ENCODE assay signal across 15 cellular contexts in the genomic region with DNA sequence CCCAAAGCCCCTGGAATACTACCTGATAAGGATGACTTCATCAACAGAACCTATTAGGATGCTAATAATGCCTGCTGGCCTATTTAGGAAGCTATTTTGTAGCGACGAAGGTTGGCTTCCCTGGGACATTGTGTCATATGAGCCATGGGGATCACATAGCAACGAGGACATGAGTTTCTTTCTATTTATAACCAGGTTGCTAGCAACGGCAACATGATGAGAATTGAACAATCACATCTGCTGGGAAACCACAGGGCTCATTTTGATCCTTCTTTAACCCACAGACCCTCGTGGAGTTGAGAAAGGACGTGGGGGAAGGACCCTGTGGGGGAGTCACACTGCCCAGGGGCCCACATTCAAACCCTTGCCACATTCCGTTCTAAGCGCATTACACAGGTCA.
DNase-seq lines count a peak whose midpoint lies in the region; ATAC-seq and TF ChIP-seq lines count a peak whose summit lies in the region.
"Had no signal": no experiment of that assay in that cellular context is flagged by ENCODE, and none has a peak within 500 bp of the region (broad histone marks: within the 10 kb centered on the region; RNA-seq: fewer than 3 reads in every experiment).

No MANE protein-coding gene starts in this region.

- DNase-seq in NCI-H345 (lab: John Stamatoyannopoulos, UW) (peak; percentile 18), NCI-H345 treated with DMSO at 0.1 percent for 48 hours (lab: John Stamatoyannopoulos, UW; ENCODE audit: unreplicated experiment) (no peak), ascending aorta (ENCODE audit: low spot score in 2 of 2) (no peak), left ventricle myocardium superior (no peak), posterior vena cava (ENCODE audit: low spot score) (no peak), WERI-Rb-1 (no peak), GF-D8 (lab: John Stamatoyannopoulos, UW) (no peak)
- DNase-seq: activated CD4-positive, alpha-beta T cell treated with anti-CD3 and anti-CD28 coated beads, Interleukin-2, amount 10 ng/mL, durations not matched to agents 7 days and 5 days; DMS53; erythroblast; NCI-H187; T-cell had no signal

- peak overlapping the region; percentile 3 to 57 for H3K27ac ChIP-seq in ascending aorta
- H3K27ac ChIP-seq in skeletal muscle tissue (ENCODE audit: low read depth, low read length) = peak overlapping the region; percentile 91
- no peak overlapping the region for H3K27ac ChIP-seq in WERI-Rb-1

- H3K4me1 ChIP-seq in ascending aorta (peaks cover 0 to 2% of the 10 kb centered on the region in 2 donors), skeletal muscle tissue (ENCODE audit: control insufficient read depth in 3 of 3, insufficient read depth in 3 of 3, low read length in 3 of 3) (peaks cover 34 to 51% (median 49%) of the 10 kb centered on the region in 3 donors)

- no peaks in the 10 kb centered on the region for H3K27me3 ChIP-seq in ascending aorta
- H3K27me3 ChIP-seq in skeletal muscle tissue (ENCODE audit: control insufficient read depth in 3 of 3, insufficient read depth in 3 of 3, low read length in 3 of 3) = no peaks in the 10 kb centered on the region
- no peaks in the 10 kb centered on the region for H3K27me3 ChIP-seq in WERI-Rb-1 (ENCODE audit: insufficient read depth, low read depth, severe bottlenecking)

- H3K9ac ChIP-seq in skeletal muscle tissue (ENCODE audit: low read depth in 1 of 3, low read length in 3 of 3) = peak overlapping the region in 2 of 3 donors; percentile 58 to 71

- no peak overlapping the region for H3K4me3 ChIP-seq in ascending aorta
- H3K4me3 ChIP-seq in skeletal muscle tissue (ENCODE audit: low read length in 3 of 3) = peak overlapping the region in 1 of 3 donors; percentile 52
- H3K4me3 ChIP-seq in WERI-Rb-1 (ENCODE audit: low read depth, low read length) = no peak overlapping the region

- TF ChIP-seq CTCF in ascending aorta (IDR thresholded peaks at IDR 0.05) = no peak
- TF ChIP-seq CTCF in WERI-Rb-1 (IDR thresholded peaks at IDR 0.05; ENCODE audit: low read depth, low read length) = no peak

- intact Hi-C loops in ascending aorta (cut with DNase I) = loop anchor here (5.0 kb wide), 1 partner anchor 78 kb away; no protein-coding TSS in a partner anchor
- intact Hi-C loops in left ventricle myocardium superior (cut with micrococcal nuclease) = no loop called here
- intact Hi-C loops in posterior vena cava (cut with DNase I) = no loop called here

- H3K9me3 ChIP-seq in ascending aorta (no peaks in the 10 kb centered on the region), skeletal muscle tissue (ENCODE audit: control insufficient read depth in 3 of 3, low read length in 3 of 3) (no peaks in the 10 kb centered on the region), WERI-Rb-1 (ENCODE audit: severe bottlenecking) (no peaks in the 10 kb centered on the region)

- no peaks in the 10 kb centered on the region for H3K36me3 ChIP-seq in ascending aorta
- no peaks in the 10 kb centered on the region for H3K36me3 ChIP-seq in skeletal muscle tissue (ENCODE audit: control insufficient read depth in 3 of 3, insufficient read depth in 3 of 3, low read length in 3 of 3)
- no peaks in the 10 kb centered on the region for H3K36me3 ChIP-seq in WERI-Rb-1

- peak; percentile 68 for ATAC-seq in left ventricle myocardium superior
- ATAC-seq: activated T-helper 17 cell treated with anti-CD3 and anti-CD28 coated beads, Interleukin-2, amount 50 U/mL, for 72 hours; HepG2; T-cell had no signal
